In genomic region chr11:3837793-3838192, GRCh38 we compare ENCODE assay signal across 8 cellular contexts.
A peak's percentile ranks its signal among the peaks of the same experiment; 100 is the strongest.
DNase-seq lines count a peak whose midpoint lies in the region; ATAC-seq and TF ChIP-seq lines count a peak whose summit lies in the region.

No MANE protein-coding gene starts in this region.

- DNase-seq in GM13976 (ENCODE audit: low spot score): peak; percentile 60
- peak; percentile 94 for DNase-seq in SKM-1 (lab: John Stamatoyannopoulos, UW; ENCODE audit: unreplicated experiment)
- DNase-seq in foreskin fibroblast: peak; percentile 25 to 44
- no peak for DNase-seq in stimulated activated naive B cell treated with anti-CD40 and anti-IgM and Interleukin-4, amounts not matched to agents 10 μg/mL and 1 μg/mL and 100 μg/mL, for 72 hours
- no peak for DNase-seq in COLO668 (lab: John Stamatoyannopoulos, UW; ENCODE audit: unreplicated experiment)
- DNase-seq in NCI-H2227 (lab: John Stamatoyannopoulos, UW; ENCODE audit: unreplicated experiment): no peak

- peak overlapping the region; percentile 90 for H3K27ac Mint-ChIP-seq in stimulated activated naive B cell treated with anti-CD40 and anti-IgM and Interleukin-4, amounts not matched to agents 10 μg/mL and 1 μg/mL and 100 μg/mL, for 72 hours

- in situ Hi-C loops in GM13976 (cut with MboI; ENCODE audit: low sequenced_read_pairs, unreplicated experiment): no loop called here

- H3K4me3 ChIP-seq in foreskin fibroblast (ENCODE audit: low read depth in 1 of 2, low read length in 2 of 2): no peak overlapping the region

- TF ChIP-seq CTCF in GM13976 (IDR thresholded peaks at IDR 0.05; ENCODE audit: borderline replicate concordance, control extremely low read depth, extremely low read depth, insufficient read depth, missing control alignments) (no peak), foreskin fibroblast (IDR thresholded peaks at IDR 0.05; ENCODE audit: low read depth, low read length) (no peak)

- peak overlapping the region; percentile 85 to 96 for H3K4me3 Mint-ChIP-seq in stimulated activated naive B cell treated with anti-CD40 and anti-IgM and Interleukin-4, amounts not matched to agents 10 μg/mL and 1 μg/mL and 100 μg/mL, for 72 hours

- H3K4me1 Mint-ChIP-seq in stimulated activated naive B cell treated with anti-CD40 and anti-IgM and Interleukin-4, amounts not matched to agents 10 μg/mL and 1 μg/mL and 100 μg/mL, for 72 hours: peaks cover 50 to 77% of the 10 kb centered on the region in 2 donors

- ATAC-seq in stimulated activated naive B cell treated with anti-CD40 and anti-IgM and Interleukin-4, amounts not matched to agents 10 μg/mL and 1 μg/mL and 100 μg/mL, for 72 hours (replicated peaks): no peak
- ATAC-seq in HG02759 (IDR thresholded peaks at IDR 0.05; ENCODE audit: unreplicated experiment) (no peak), GM21367 (IDR thresholded peaks at IDR 0.05; ENCODE audit: unreplicated experiment) (no peak)

- no peaks in the 10 kb centered on the region for H3K27me3 Mint-ChIP-seq in stimulated activated naive B cell treated with anti-CD40 and anti-IgM and Interleukin-4, amounts not matched to agents 10 μg/mL and 1 μg/mL and 100 μg/mL, for 72 hours

- no peaks in the 10 kb centered on the region for H3K9me3 Mint-ChIP-seq in stimulated activated naive B cell treated with anti-CD40 and anti-IgM and Interleukin-4, amounts not matched to agents 10 μg/mL and 1 μg/mL and 100 μg/mL, for 72 hours

- H3K36me3 Mint-ChIP-seq in stimulated activated naive B cell treated with anti-CD40 and anti-IgM and Interleukin-4, amounts not matched to agents 10 μg/mL and 1 μg/mL and 100 μg/mL, for 72 hours: peaks cover 47 to 54% of the 10 kb centered on the region in 2 donors

Comparison
In these comparisons a context has a peak if more than half of its experiments do, and no peak if none do; other contexts are left out.
1. DNase-seq: peak in GM13976 (single experiment), SKM-1 (single experiment) and foreskin fibroblast (2 of 2); none in stimulated activated naive B cell treated with anti-CD40 and anti-IgM and Interleukin-4, amounts not matched to agents 10 μg/mL and 1 μg/mL and 100 μg/mL, for 72 hours (single experiment), COLO668 (single experiment) and NCI-H2227 (single experiment).